Comparison of ENCODE assay signal across 29 cellular contexts in genomic region chr9:31388660-31389059, GRCh38.
"Had no signal": no experiment of that assay in that cellular context is flagged by ENCODE, and none has a peak within 500 bp of the region (broad histone marks: within the 10 kb centered on the region; RNA-seq: fewer than 3 reads in every experiment).

No MANE protein-coding gene starts in this region.

- H3K27ac ChIP-seq: colonic mucosa, Peyer's patch, RWPE1, SJSA1 had no signal

- DNase-seq: activated CD4-positive, alpha-beta T cell treated with anti-CD3 and anti-CD28 coated beads for 48 hours; activated CD4-positive, alpha-beta T cell treated with anti-CD3 and anti-CD28 coated beads, Interleukin-2, amount 50 U/mL, for 4 hours; activated CD4-positive, CD25-positive, alpha-beta regulatory T cell treated with anti-CD3 and anti-CD28 coated beads, Interleukin-2, amount 50 U/mL, for 72 hours; activated CD8-positive, alpha-beta memory T cell treated with anti-CD3 and anti-CD28 coated beads, Interleukin-2, amount 10 ng/mL, durations not matched to agents 7 days and 5 days; activated effector memory CD4-positive, alpha-beta T cell treated with Interleukin-2 at 50 U/mL for 16 hours; activated naive CD4-positive, alpha-beta T cell; activated T-cell treated with anti-CD3 and anti-CD28 coated beads, Interleukin-2, amount 50 U/mL, for 24 hours; amygdala; cerebellar nuclear complex; colonic mucosa; KG1; NCI-H1105 treated with DMSO at 0.1 percent for 48 hours; NCI-H1436 treated with DMSO at 0.1 percent for 48 hours; NCI-H1930; NCI-H2171; NCI-H2227 treated with DMSO at 0.1 percent for 48 hours; NCI-H446 treated with DMSO at 0.1 percent for 48 hours; NCI-H524 treated with DMSO at 0.1 percent for 48 hours; NCI-H82; Peyer's patch; Right ventricle myocardium superior; T-helper 17 cell; T-helper 9 cell had no signal

- H3K27me3 Mint-ChIP-seq: activated CD8-positive, alpha-beta memory T cell treated with anti-CD3 and anti-CD28 coated beads, Interleukin-2, amount 10 ng/mL, durations not matched to agents 7 days and 5 days; activated naive CD4-positive, alpha-beta T cell treated with anti-CD3 and anti-CD28 coated beads, Interleukin-2, amount 50 U/mL, for 24 hours; activated T-cell treated with anti-CD3 and anti-CD28 coated beads, Interleukin-2, amount 50 U/mL, for 24 hours; brain; T-helper 17 cell had no signal

- H3K9me3 Mint-ChIP-seq: activated naive CD4-positive, alpha-beta T cell treated with anti-CD3 and anti-CD28 coated beads, Interleukin-2, amount 50 U/mL, for 24 hours; brain; WTC11 had no signal

- H3K4me3 ChIP-seq: colonic mucosa, Peyer's patch, SJSA1 had no signal

- H3K36me3 ChIP-seq: colonic mucosa, Peyer's patch, SJSA1 had no signal

- H3K36me3 Mint-ChIP-seq: activated CD8-positive, alpha-beta memory T cell treated with anti-CD3 and anti-CD28 coated beads, Interleukin-2, amount 10 ng/mL, durations not matched to agents 7 days and 5 days; activated naive CD4-positive, alpha-beta T cell treated with anti-CD3 and anti-CD28 coated beads, Interleukin-2, amount 50 U/mL, for 24 hours; brain; WTC11 had no signal

- ATAC-seq: activated CD8-positive, alpha-beta memory T cell treated with anti-CD3 and anti-CD28 coated beads, Interleukin-2, amount 10 ng/mL, durations not matched to agents 7 days and 5 days; T-helper 17 cell; WTC11 had no signal

- H3K27ac Mint-ChIP-seq: activated CD8-positive, alpha-beta memory T cell treated with anti-CD3 and anti-CD28 coated beads, Interleukin-2, amount 10 ng/mL, durations not matched to agents 7 days and 5 days; activated naive CD4-positive, alpha-beta T cell treated with anti-CD3 and anti-CD28 coated beads, Interleukin-2, amount 50 U/mL, for 24 hours; activated T-cell treated with anti-CD3 and anti-CD28 coated beads, Interleukin-2, amount 50 U/mL, for 24 hours; activated T-helper 1 cell treated with anti-CD3 and anti-CD28 coated beads, Interleukin-12 subunit alpha, Interleukin-12 subunit beta, Interleukin-2, Interleukin-4 antibody, amounts not matched to agents 30 ng/mL and 10 ng/mL and 1 ng/mL, durations not matched to agents 14 hours and 24 hours and 36 hours; T-helper 17 cell; WTC11 had no signal

- H3K9me3 ChIP-seq: colonic mucosa, Peyer's patch, SJSA1 had no signal

- H3K4me3 Mint-ChIP-seq: activated CD8-positive, alpha-beta memory T cell treated with anti-CD3 and anti-CD28 coated beads, Interleukin-2, amount 10 ng/mL, durations not matched to agents 7 days and 5 days; activated naive CD4-positive, alpha-beta T cell treated with anti-CD3 and anti-CD28 coated beads, Interleukin-2, amount 50 U/mL, for 24 hours; activated T-cell treated with anti-CD3 and anti-CD28 coated beads, Interleukin-2, amount 50 U/mL, for 24 hours; activated T-helper 1 cell treated with anti-CD3 and anti-CD28 coated beads, Interleukin-12 subunit alpha, Interleukin-12 subunit beta, Interleukin-2, Interleukin-4 antibody, amounts not matched to agents 30 ng/mL and 10 ng/mL and 1 ng/mL, durations not matched to agents 14 hours and 24 hours and 36 hours; brain; T-helper 17 cell; WTC11 had no signal

- H3K4me1 ChIP-seq: colonic mucosa, Peyer's patch, SJSA1 had no signal

- H3K27me3 ChIP-seq: colonic mucosa, Peyer's patch, SJSA1 had no signal
